1 cellular context compared by ENCODE assay signal in genomic region chr12:30795660-30796507, GRCh38.
TF ChIP-seq lines count a peak whose summit lies in the region.

No MANE protein-coding gene starts in this region.

TF ChIP-seq in HEK293, 187 proteins besides CTCF, POLR2A, EP300 and RAD21 (continued from another document and continues in another):
- TF ChIP-seq, protein P1, sequence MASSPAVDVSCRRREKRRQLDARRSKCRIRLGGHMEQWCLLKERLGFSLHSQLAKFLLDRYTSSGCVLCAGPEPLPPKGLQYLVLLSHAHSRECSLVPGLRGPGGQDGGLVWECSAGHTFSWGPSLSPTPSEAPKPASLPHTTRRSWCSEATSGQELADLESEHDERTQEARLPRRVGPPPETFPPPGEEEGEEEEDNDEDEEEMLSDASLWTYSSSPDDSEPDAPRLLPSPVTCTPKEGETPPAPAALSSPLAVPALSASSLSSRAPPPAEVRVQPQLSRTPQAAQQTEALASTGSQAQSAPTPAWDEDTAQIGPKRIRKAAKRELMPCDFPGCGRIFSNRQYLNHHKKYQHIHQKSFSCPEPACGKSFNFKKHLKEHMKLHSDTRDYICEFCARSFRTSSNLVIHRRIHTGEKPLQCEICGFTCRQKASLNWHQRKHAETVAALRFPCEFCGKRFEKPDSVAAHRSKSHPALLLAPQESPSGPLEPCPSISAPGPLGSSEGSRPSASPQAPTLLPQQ (tag by site-specific recombination; IDR thresholded peaks at IDR 0.05), result peak; percentile 86
- TF ChIP-seq ZNF660 (tag by site-specific recombination; IDR thresholded peaks at IDR 0.05) (no peak), ZNF561 (tag by site-specific recombination; IDR thresholded peaks at IDR 0.05; ENCODE audit: borderline replicate concordance) (peak; percentile 51; the same call in 1 of the 2 replicates), ZSCAN30 (tag by site-specific recombination; IDR thresholded peaks at IDR 0.05) (peak; percentile 25; the same call in 1 of the 2 replicates), ZIC2 (tag by site-specific recombination; IDR thresholded peaks at IDR 0.05) (peak; percentile 84), ZNF416 (tag by site-specific recombination; IDR thresholded peaks at IDR 0.05) (no peak), ZNF2 (tag by site-specific recombination; IDR thresholded peaks at IDR 0.05) (peak; percentile 24; the same call in 1 of the 2 replicates), BCL11B (tag by site-specific recombination; IDR thresholded peaks at IDR 0.05; ENCODE audit: low read depth) (0 out of 2 replicates have a peak, but pooled peaks have one; percentile 48), ZSCAN16 (tag by site-specific recombination; IDR thresholded peaks at IDR 0.05) (no peak), ZXDB (tag by site-specific recombination; IDR thresholded peaks at IDR 0.05) (peak; percentile 32; the same call in 1 of the 2 replicates), BCL11A (tag by site-specific recombination; IDR thresholded peaks at IDR 0.05; ENCODE audit: low read depth) (no peak), SP3 (tag by site-specific recombination; IDR thresholded peaks at IDR 0.05) (peak; percentile 34), ZNF18 (tag by site-specific recombination; IDR thresholded peaks at IDR 0.05) (peak; percentile 77), GLI4 (tag by site-specific recombination; IDR thresholded peaks at IDR 0.05) (peak; percentile 59; the same call in 1 of the 2 replicates), ZNF791 (tag by site-specific recombination; IDR thresholded peaks at IDR 0.05) (no peak), ZNF426 (tag by site-specific recombination; IDR thresholded peaks at IDR 0.05) (no peak), ZNF624 (tag by site-specific recombination; IDR thresholded peaks at IDR 0.05) (peak; percentile 74; the same call in 1 of the 2 replicates), ZBTB48 (tag by site-specific recombination; IDR thresholded peaks at IDR 0.05) (0 out of 2 replicates have a peak, but pooled peaks have one; percentile 35), ZNF768 (tag by site-specific recombination; IDR thresholded peaks at IDR 0.05) (peak; percentile 7; the same call in 1 of the 2 replicates), ZNF560 (tag by site-specific recombination; IDR thresholded peaks at IDR 0.05; ENCODE audit: borderline replicate concordance) (no peak), GLI2 (tag by site-specific recombination; IDR thresholded peaks at IDR 0.05; ENCODE audit: borderline replicate concordance, low read depth) (no peak), ZNF266 (tag by site-specific recombination; IDR thresholded peaks at IDR 0.05; ENCODE audit: low read depth) (no peak; the same call in 1 of the 2 replicates), ZNF510 (tag by site-specific recombination; IDR thresholded peaks at IDR 0.05; ENCODE audit: insufficient replicate concordance) (no peak), ZNF785 (tag by site-specific recombination; IDR thresholded peaks at IDR 0.05) (no peak), GLIS1 (tag by site-specific recombination; IDR thresholded peaks at IDR 0.05) (peak; percentile 54; the same call in 1 of the 2 replicates), SP7 (tag by site-specific recombination; IDR thresholded peaks at IDR 0.05) (peak; percentile 19; the same call in 1 of the 2 replicates), KLF9 (tag by site-specific recombination; IDR thresholded peaks at IDR 0.05; ENCODE audit: low read depth) (peak; percentile 40), KLF8 (tag by site-specific recombination; IDR thresholded peaks at IDR 0.05) (peak; percentile 46; the same call in 1 of the 2 replicates), WT1 (tag by site-specific recombination; IDR thresholded peaks at IDR 0.05) (peak; percentile 10; the same call in 1 of the 2 replicates), ZSCAN5A (tag by site-specific recombination; IDR thresholded peaks at IDR 0.05) (no peak), ZNF610 (tag by site-specific recombination; IDR thresholded peaks at IDR 0.05; ENCODE audit: borderline replicate concordance) (peak; percentile 69; the same call in 1 of the 2 replicates), ZNF302 (tag by site-specific recombination; IDR thresholded peaks at IDR 0.05; ENCODE audit: low read depth) (no peak), ZNF621 (tag by site-specific recombination; IDR thresholded peaks at IDR 0.05) (no peak), ZNF121 (tag by site-specific recombination; IDR thresholded peaks at IDR 0.05) (no peak), PRDM10 (tag by site-specific recombination; IDR thresholded peaks at IDR 0.05) (peak; percentile 6; the same call in 1 of the 2 replicates), ZNF544 (tag by site-specific recombination; IDR thresholded peaks at IDR 0.05) (no peak), ZNF501 (tag by site-specific recombination; IDR thresholded peaks at IDR 0.05) (no peak; the same call in none of the 2 replicates), GLIS2 (tag by site-specific recombination; IDR thresholded peaks at IDR 0.05) (peak; percentile 61), ZEB2 (tag by site-specific recombination; IDR thresholded peaks at IDR 0.05) (peak; percentile 24; the same call in 1 of the 2 replicates)
- TF ChIP-seq, protein P2, sequence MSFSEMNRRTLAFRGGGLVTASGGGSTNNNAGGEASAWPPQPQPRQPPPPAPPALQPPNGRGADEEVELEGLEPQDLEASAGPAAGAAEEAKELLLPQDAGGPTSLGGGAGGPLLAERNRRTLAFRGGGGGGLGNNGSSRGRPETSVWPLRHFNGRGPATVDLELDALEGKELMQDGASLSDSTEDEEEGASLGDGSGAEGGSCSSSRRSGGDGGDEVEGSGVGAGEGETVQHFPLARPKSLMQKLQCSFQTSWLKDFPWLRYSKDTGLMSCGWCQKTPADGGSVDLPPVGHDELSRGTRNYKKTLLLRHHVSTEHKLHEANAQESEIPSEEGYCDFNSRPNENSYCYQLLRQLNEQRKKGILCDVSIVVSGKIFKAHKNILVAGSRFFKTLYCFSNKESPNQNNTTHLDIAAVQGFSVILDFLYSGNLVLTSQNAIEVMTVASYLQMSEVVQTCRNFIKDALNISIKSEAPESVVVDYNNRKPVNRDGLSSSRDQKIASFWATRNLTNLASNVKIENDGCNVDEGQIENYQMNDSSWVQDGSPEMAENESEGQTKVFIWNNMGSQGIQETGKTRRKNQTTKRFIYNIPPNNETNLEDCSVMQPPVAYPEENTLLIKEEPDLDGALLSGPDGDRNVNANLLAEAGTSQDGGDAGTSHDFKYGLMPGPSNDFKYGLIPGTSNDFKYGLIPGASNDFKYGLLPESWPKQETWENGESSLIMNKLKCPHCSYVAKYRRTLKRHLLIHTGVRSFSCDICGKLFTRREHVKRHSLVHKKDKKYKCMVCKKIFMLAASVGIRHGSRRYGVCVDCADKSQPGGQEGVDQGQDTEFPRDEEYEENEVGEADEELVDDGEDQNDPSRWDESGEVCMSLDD (tag by site-specific recombination; IDR thresholded peaks at IDR 0.05), result no peak; the same call in 1 of the 2 replicates
- TF ChIP-seq, protein P3, sequence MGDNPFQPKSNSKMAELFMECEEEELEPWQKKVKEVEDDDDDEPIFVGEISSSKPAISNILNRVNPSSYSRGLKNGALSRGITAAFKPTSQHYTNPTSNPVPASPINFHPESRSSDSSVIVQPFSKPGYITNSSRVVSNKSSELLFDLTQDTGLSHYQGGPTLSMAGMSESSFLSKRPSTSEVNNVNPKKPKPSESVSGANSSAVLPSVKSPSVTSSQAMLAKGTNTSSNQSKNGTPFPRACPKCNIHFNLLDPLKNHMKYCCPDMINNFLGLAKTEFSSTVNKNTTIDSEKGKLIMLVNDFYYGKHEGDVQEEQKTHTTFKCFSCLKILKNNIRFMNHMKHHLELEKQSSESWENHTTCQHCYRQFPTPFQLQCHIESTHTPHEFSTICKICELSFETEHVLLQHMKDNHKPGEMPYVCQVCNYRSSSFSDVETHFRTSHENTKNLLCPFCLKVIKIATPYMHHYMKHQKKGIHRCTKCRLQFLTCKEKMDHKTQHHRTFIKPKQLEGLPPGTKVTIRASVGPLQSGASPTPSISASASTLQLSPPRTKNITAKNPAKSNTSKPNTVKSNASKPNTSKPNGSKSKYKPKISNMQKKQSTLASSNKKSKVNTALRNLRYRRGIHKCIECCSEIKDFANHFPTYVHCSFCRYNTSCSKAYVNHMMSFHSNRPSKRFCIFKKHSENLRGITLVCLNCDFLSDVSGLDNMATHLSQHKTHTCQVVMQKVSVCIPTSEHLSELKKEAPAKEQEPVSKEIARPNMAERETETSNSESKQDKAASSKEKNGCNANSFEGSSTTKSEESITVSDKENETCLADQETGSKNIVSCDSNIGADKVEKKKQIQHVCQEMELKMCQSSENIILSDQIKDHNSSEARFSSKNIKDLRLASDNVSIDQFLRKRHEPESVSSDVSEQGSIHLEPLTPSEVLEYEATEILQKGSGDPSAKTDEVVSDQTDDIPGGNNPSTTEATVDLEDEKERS (tag by site-specific recombination; IDR thresholded peaks at IDR 0.05), result peak; percentile 11; the same call in 1 of the 2 replicates
- TF ChIP-seq, protein P4, sequence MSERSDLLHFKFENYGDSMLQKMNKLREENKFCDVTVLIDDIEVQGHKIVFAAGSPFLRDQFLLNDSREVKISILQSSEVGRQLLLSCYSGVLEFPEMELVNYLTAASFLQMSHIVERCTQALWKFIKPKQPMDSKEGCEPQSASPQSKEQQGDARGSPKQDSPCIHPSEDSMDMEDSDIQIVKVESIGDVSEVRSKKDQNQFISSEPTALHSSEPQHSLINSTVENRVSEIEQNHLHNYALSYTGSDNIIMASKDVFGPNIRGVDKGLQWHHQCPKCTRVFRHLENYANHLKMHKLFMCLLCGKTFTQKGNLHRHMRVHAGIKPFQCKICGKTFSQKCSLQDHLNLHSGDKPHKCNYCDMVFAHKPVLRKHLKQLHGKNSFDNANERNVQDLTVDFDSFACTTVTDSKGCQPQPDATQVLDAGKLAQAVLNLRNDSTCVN (tag by site-specific recombination; optimal IDR thresholded peaks at IDR 0.05), result peak; percentile 85
- TF ChIP-seq, protein P5, sequence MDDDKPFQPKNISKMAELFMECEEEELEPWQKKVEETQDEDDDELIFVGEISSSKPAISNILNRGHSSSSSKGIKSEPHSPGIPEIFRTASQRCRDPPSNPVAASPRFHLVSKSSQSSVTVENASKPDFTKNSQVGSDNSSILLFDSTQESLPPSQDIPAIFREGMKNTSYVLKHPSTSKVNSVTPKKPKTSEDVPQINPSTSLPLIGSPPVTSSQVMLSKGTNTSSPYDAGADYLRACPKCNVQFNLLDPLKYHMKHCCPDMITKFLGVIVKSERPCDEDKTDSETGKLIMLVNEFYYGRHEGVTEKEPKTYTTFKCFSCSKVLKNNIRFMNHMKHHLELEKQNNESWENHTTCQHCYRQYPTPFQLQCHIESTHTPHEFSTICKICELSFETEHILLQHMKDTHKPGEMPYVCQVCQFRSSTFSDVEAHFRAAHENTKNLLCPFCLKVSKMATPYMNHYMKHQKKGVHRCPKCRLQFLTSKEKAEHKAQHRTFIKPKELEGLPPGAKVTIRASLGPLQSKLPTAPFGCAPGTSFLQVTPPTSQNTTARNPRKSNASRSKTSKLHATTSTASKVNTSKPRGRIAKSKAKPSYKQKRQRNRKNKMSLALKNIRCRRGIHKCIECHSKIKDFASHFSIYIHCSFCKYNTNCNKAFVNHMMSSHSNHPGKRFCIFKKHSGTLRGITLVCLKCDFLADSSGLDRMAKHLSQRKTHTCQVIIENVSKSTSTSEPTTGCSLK (tag by site-specific recombination; IDR thresholded peaks at IDR 0.05), result no peak
